Comparison of ENCODE assay signal across 9 cellular contexts in the genomic region with DNA sequence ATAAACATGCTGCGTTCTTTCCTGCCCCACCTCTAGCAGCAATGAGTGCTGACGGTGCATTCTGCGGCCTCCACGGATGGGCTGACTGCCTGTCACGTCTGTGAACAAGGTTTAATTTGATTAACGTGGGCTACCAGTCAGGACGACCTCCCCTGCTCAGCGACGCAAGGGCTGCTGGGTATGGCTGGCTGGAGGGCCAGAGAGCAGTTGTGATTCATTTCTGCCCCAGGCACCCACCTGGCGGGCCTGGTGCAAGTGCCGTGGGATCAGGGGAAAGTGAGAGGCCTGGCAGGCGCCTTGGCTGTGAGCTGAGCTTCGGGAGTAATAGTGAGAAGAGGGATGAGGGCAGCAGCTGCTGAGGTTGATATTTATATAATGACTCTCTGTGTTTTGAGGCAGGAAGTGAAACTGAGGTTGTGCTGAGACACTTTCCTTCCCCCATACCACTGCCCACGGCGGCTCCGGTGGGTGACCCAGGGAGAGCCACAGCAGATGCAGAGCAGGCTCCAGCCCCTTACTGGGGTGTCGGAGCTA.
DNase-seq lines count a peak whose midpoint lies in the region; ATAC-seq and TF ChIP-seq lines count a peak whose summit lies in the region.
"Had no signal": no experiment of that assay in that cellular context is flagged by ENCODE, and none has a peak within 500 bp of the region (broad histone marks: within the 10 kb centered on the region; RNA-seq: fewer than 3 reads in every experiment).

No MANE protein-coding gene starts in this region.

- H3K9me3 ChIP-seq in WERI-Rb-1 (ENCODE audit: severe bottlenecking) = no peaks in the 10 kb centered on the region

- ATAC-seq in HG02973 (IDR thresholded peaks at IDR 0.05; ENCODE audit: unreplicated experiment) (peak; percentile 99), memory B cell (ENCODE audit: low read depth) (peak; percentile 97)

- no peaks in the 10 kb centered on the region for H3K36me3 ChIP-seq in WERI-Rb-1

- in situ Hi-C loops in SK-MEL-5 (cut with HindIII; ENCODE audit: low pct_unique_long_range_greater_than_20kb, low sequenced_read_pairs) = no loop called here

- peak; percentile 55 for DNase-seq in activated naive CD4-positive, alpha-beta T cell treated with Interleukin-2 at 50 U/mL for 16 hours
- no peak for DNase-seq in activated naive CD4-positive, alpha-beta T cell (lab: John Stamatoyannopoulos, UW)
- DNase-seq in SK-MEL-5 (ENCODE audit: low read depth, low spot score) (peak; percentile 54), memory B cell (ENCODE audit: low spot score in 2 of 2) (peak; percentile 41 to 48), WERI-Rb-1 (no peak), endothelial cell (ENCODE audit: low spot score) (no peak), RKO (ENCODE audit: low spot score) (no peak)

- H3K27ac Mint-ChIP-seq in memory B cell (peak overlapping the region; percentile 48), endothelial cell (ENCODE audit: unreplicated experiment) (no peak overlapping the region)

- peaks cover 34% of the 10 kb centered on the region for H3K4me1 Mint-ChIP-seq in memory B cell
- H3K4me1 Mint-ChIP-seq in endothelial cell (ENCODE audit: unreplicated experiment) = no peaks in the 10 kb centered on the region

- no peak overlapping the region for H3K27ac ChIP-seq in WERI-Rb-1
- H3K27ac ChIP-seq: C4-2B had no signal

- no peaks in the 10 kb centered on the region for H3K9me3 Mint-ChIP-seq in memory B cell
- H3K9me3 Mint-ChIP-seq in endothelial cell (ENCODE audit: unreplicated experiment) = no peaks in the 10 kb centered on the region

- peaks cover 17% of the 10 kb centered on the region for H3K27me3 Mint-ChIP-seq in memory B cell
- H3K27me3 Mint-ChIP-seq in endothelial cell (ENCODE audit: unreplicated experiment) = peaks cover 2% of the 10 kb centered on the region

- H3K36me3 Mint-ChIP-seq in memory B cell (no peaks in the 10 kb centered on the region), endothelial cell (ENCODE audit: low read depth, unreplicated experiment) (no peaks in the 10 kb centered on the region)

- H3K4me3 ChIP-seq in WERI-Rb-1 (ENCODE audit: low read depth, low read length) = no peak overlapping the region

- H3K27me3 ChIP-seq in WERI-Rb-1 (ENCODE audit: insufficient read depth, low read depth, severe bottlenecking) = no peaks in the 10 kb centered on the region

- no peak for TF ChIP-seq CTCF in WERI-Rb-1 (IDR thresholded peaks at IDR 0.05; ENCODE audit: low read depth, low read length)
- TF ChIP-seq CTCF in endothelial cell (IDR thresholded peaks at IDR 0.05; ENCODE audit: unreplicated experiment) = no peak

- H3K4me3 Mint-ChIP-seq in memory B cell = peak overlapping the region; percentile 41
- H3K4me3 Mint-ChIP-seq in endothelial cell (ENCODE audit: unreplicated experiment) = no peak overlapping the region

Comparison
In these comparisons a context has a peak if more than half of its experiments do, and no peak if none do; other contexts are left out.
1. DNase-seq: peak in activated naive CD4-positive, alpha-beta T cell treated with Interleukin-2 at 50 U/mL for 16 hours (single experiment), SK-MEL-5 (single experiment) and memory B cell (2 of 2); none in activated naive CD4-positive, alpha-beta T cell (0 of 4), WERI-Rb-1 (single experiment), endothelial cell (single experiment) and RKO (single experiment).